In the genomic region with DNA sequence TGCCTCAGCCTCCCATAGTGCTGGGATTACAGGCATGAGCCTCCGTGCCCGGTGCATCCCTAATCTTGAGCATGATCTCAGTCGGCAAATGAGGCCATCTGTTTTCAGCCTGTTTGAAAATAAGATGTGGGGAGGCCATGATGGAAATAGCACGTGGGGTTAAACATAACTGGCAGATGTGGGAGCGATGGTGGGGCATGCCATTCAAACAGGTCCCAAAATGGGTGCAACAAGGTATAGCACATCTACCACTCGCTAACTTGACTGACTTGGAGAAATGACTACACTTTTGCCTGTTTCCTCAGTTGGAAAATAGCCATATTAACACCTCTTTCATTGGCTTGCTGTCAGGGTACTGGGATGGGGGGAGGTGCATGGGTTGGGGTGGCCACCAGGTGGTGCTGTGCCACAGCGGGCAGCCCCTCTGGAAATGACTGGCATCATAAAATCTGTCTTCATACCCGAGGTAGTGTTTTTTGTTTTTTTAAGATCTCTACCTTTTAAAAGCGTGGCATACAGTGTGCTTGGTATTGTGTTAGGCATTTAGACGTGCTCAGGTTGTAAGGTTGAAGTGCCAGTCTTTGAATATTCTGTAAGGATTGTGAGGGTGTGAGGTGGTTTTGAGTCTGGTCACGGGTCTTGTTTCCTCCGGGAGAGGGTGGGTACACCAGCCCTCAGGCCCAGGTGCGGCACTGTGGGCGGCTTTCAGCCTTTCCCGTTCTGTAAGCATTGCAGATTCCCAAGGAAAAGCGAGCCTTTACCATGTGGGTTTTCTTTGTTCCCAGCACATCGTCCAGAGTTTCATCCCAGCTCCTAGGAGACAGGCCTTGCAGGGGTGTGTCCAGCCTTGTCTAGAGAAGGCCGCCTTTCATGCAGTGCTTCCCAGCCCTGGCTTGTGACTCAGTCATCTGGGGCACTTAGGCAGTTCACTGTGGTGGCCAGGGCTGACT, we compare ENCODE assay signal across 1 cellular context.
TF ChIP-seq lines count a peak whose summit lies in the region.

No MANE protein-coding gene starts in this region.

TF ChIP-seq in HepG2, 621 proteins besides CTCF, POLR2A, EP300 and RAD21 (continued from another document and continues in another):
- TF ChIP-seq, protein P1, sequence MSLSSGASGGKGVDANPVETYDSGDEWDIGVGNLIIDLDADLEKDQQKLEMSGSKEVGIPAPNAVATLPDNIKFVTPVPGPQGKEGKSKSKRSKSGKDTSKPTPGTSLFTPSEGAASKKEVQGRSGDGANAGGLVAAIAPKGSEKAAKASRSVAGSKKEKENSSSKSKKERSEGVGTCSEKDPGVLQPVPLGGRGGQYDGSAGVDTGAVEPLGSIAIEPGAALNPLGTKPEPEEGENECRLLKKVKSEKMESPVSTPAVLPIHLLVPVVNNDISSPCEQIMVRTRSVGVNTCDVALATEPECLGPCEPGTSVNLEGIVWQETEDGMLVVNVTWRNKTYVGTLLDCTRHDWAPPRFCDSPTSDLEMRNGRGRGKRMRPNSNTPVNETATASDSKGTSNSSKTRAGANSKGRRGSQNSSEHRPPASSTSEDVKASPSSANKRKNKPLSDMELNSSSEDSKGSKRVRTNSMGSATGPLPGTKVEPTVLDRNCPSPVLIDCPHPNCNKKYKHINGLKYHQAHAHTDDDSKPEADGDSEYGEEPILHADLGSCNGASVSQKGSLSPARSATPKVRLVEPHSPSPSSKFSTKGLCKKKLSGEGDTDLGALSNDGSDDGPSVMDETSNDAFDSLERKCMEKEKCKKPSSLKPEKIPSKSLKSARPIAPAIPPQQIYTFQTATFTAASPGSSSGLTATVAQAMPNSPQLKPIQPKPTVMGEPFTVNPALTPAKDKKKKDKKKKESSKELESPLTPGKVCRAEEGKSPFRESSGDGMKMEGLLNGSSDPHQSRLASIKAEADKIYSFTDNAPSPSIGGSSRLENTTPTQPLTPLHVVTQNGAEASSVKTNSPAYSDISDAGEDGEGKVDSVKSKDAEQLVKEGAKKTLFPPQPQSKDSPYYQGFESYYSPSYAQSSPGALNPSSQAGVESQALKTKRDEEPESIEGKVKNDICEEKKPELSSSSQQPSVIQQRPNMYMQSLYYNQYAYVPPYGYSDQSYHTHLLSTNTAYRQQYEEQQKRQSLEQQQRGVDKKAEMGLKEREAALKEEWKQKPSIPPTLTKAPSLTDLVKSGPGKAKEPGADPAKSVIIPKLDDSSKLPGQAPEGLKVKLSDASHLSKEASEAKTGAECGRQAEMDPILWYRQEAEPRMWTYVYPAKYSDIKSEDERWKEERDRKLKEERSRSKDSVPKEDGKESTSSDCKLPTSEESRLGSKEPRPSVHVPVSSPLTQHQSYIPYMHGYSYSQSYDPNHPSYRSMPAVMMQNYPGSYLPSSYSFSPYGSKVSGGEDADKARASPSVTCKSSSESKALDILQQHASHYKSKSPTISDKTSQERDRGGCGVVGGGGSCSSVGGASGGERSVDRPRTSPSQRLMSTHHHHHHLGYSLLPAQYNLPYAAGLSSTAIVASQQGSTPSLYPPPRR (CRISPR knock-in tag; IDR thresholded peaks at IDR 0.05; ENCODE audit: borderline replicate concordance), result no peak
- TF ChIP-seq HMG20B (CRISPR knock-in tag; conservative IDR thresholded peaks at IDR 0.05) (no peak; the same call in 1 of the 2 replicates), ZNF207 (IDR thresholded peaks at IDR 0.05; ENCODE audit: borderline replicate concordance) (no peak), ZNF367 (CRISPR knock-in tag; IDR thresholded peaks at IDR 0.05; ENCODE audit: borderline replicate concordance) (no peak), SAFB2 (CRISPR knock-in tag; IDR thresholded peaks at IDR 0.05; ENCODE audit: borderline replicate concordance, low read depth) (no peak), SRY (CRISPR knock-in tag; IDR thresholded peaks at IDR 0.05) (no peak), SOX6 (IDR thresholded peaks at IDR 0.05) (no peak), SOX6 (CRISPR knock-in tag; IDR thresholded peaks at IDR 0.05) (0 out of 2 replicates have a peak, but pooled peaks have one; percentile 20), KDM2A (CRISPR knock-in tag; IDR thresholded peaks at IDR 0.05; ENCODE audit: borderline replicate concordance, low read depth) (0 out of 2 replicates have a peak, but pooled peaks have one; percentile 67), ZSCAN21 (CRISPR knock-in tag; IDR thresholded peaks at IDR 0.05; ENCODE audit: borderline replicate concordance) (no peak), KDM4B (CRISPR knock-in tag; IDR thresholded peaks at IDR 0.05) (no peak), HCFC1 (IDR thresholded peaks at IDR 0.05; ENCODE audit: low read depth, low read length) (no peak), ZFP36L1 (CRISPR knock-in tag; IDR thresholded peaks at IDR 0.05) (no peak), PRMT3 (CRISPR knock-in tag; IDR thresholded peaks at IDR 0.05; ENCODE audit: borderline replicate concordance, low read depth) (no peak), MED1 (CRISPR knock-in tag; IDR thresholded peaks at IDR 0.05) (no peak), HDAC6 (IDR thresholded peaks at IDR 0.05; ENCODE audit: low read depth, low read length) (no peak), ARNTL (CRISPR knock-in tag; IDR thresholded peaks at IDR 0.05) (no peak), NFYB (CRISPR knock-in tag; IDR thresholded peaks at IDR 0.05) (no peak), ZKSCAN8 (CRISPR knock-in tag; IDR thresholded peaks at IDR 0.05; ENCODE audit: borderline replicate concordance) (no peak), ZNF891 (CRISPR knock-in tag; IDR thresholded peaks at IDR 0.05) (no peak), ZNF670 (CRISPR knock-in tag; IDR thresholded peaks at IDR 0.05; ENCODE audit: borderline replicate concordance) (no peak), NR2C2 (CRISPR knock-in tag; IDR thresholded peaks at IDR 0.05; ENCODE audit: borderline replicate concordance) (no peak), AGO2 (optimal IDR thresholded peaks at IDR 0.05; ENCODE audit: low read depth, low read length) (no peak), SRSF9 (IDR thresholded peaks at IDR 0.05; ENCODE audit: borderline replicate concordance, insufficient read depth, low read depth, low read length, poor library complexity, severe bottlenecking) (no peak), RFXANK (CRISPR knock-in tag; IDR thresholded peaks at IDR 0.05) (no peak), MAF1 (CRISPR knock-in tag; IDR thresholded peaks at IDR 0.05; ENCODE audit: borderline replicate concordance) (no peak), ZNF446 (CRISPR knock-in tag; IDR thresholded peaks at IDR 0.05) (no peak), YEATS2 (CRISPR knock-in tag; IDR thresholded peaks at IDR 0.05; ENCODE audit: borderline replicate concordance) (peak; percentile 68; the same call in 1 of the 2 replicates), ZC3H4 (CRISPR knock-in tag; IDR thresholded peaks at IDR 0.05; ENCODE audit: borderline replicate concordance) (no peak; the same call in none of the 2 replicates), HNF4G (IDR thresholded peaks at IDR 0.05; ENCODE audit: borderline replicate concordance, low read depth, low read length) (no peak), HNF4G (CRISPR knock-in tag; IDR thresholded peaks at IDR 0.05; ENCODE audit: borderline replicate concordance, low read depth) (no peak), ZNF720 (CRISPR knock-in tag; IDR thresholded peaks at IDR 0.05) (no peak), SIX1 (CRISPR knock-in tag; IDR thresholded peaks at IDR 0.05; ENCODE audit: borderline replicate concordance) (no peak)
- TF ChIP-seq, protein P2, sequence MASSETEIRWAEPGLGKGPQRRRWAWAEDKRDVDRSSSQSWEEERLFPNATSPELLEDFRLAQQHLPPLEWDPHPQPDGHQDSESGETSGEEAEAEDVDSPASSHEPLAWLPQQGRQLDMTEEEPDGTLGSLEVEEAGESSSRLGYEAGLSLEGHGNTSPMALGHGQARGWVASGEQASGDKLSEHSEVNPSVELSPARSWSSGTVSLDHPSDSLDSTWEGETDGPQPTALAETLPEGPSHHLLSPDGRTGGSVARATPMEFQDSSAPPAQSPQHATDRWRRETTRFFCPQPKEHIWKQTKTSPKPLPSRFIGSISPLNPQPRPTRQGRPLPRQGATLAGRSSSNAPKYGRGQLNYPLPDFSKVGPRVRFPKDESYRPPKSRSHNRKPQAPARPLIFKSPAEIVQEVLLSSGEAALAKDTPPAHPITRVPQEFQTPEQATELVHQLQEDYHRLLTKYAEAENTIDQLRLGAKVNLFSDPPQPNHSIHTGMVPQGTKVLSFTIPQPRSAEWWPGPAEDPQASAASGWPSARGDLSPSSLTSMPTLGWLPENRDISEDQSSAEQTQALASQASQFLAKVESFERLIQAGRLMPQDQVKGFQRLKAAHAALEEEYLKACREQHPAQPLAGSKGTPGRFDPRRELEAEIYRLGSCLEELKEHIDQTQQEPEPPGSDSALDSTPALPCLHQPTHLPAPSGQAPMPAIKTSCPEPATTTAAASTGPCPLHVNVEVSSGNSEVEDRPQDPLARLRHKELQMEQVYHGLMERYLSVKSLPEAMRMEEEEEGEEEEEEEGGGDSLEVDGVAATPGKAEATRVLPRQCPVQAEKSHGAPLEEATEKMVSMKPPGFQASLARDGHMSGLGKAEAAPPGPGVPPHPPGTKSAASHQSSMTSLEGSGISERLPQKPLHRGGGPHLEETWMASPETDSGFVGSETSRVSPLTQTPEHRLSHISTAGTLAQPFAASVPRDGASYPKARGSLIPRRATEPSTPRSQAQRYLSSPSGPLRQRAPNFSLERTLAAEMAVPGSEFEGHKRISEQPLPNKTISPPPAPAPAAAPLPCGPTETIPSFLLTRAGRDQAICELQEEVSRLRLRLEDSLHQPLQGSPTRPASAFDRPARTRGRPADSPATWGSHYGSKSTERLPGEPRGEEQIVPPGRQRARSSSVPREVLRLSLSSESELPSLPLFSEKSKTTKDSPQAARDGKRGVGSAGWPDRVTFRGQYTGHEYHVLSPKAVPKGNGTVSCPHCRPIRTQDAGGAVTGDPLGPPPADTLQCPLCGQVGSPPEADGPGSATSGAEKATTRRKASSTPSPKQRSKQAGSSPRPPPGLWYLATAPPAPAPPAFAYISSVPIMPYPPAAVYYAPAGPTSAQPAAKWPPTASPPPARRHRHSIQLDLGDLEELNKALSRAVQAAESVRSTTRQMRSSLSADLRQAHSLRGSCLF (CRISPR knock-in tag; IDR thresholded peaks at IDR 0.05; ENCODE audit: borderline replicate concordance), result no peak
- TF ChIP-seq, protein P3, sequence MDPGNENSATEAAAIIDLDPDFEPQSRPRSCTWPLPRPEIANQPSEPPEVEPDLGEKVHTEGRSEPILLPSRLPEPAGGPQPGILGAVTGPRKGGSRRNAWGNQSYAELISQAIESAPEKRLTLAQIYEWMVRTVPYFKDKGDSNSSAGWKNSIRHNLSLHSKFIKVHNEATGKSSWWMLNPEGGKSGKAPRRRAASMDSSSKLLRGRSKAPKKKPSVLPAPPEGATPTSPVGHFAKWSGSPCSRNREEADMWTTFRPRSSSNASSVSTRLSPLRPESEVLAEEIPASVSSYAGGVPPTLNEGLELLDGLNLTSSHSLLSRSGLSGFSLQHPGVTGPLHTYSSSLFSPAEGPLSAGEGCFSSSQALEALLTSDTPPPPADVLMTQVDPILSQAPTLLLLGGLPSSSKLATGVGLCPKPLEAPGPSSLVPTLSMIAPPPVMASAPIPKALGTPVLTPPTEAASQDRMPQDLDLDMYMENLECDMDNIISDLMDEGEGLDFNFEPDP (CRISPR knock-in tag; conservative IDR thresholded peaks at IDR 0.05), result no peak
- TF ChIP-seq, protein P4, sequence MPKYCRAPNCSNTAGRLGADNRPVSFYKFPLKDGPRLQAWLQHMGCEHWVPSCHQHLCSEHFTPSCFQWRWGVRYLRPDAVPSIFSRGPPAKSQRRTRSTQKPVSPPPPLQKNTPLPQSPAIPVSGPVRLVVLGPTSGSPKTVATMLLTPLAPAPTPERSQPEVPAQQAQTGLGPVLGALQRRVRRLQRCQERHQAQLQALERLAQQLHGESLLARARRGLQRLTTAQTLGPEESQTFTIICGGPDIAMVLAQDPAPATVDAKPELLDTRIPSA (CRISPR knock-in tag; IDR thresholded peaks at IDR 0.05; ENCODE audit: borderline replicate concordance), result no peak
- TF ChIP-seq, protein P5, sequence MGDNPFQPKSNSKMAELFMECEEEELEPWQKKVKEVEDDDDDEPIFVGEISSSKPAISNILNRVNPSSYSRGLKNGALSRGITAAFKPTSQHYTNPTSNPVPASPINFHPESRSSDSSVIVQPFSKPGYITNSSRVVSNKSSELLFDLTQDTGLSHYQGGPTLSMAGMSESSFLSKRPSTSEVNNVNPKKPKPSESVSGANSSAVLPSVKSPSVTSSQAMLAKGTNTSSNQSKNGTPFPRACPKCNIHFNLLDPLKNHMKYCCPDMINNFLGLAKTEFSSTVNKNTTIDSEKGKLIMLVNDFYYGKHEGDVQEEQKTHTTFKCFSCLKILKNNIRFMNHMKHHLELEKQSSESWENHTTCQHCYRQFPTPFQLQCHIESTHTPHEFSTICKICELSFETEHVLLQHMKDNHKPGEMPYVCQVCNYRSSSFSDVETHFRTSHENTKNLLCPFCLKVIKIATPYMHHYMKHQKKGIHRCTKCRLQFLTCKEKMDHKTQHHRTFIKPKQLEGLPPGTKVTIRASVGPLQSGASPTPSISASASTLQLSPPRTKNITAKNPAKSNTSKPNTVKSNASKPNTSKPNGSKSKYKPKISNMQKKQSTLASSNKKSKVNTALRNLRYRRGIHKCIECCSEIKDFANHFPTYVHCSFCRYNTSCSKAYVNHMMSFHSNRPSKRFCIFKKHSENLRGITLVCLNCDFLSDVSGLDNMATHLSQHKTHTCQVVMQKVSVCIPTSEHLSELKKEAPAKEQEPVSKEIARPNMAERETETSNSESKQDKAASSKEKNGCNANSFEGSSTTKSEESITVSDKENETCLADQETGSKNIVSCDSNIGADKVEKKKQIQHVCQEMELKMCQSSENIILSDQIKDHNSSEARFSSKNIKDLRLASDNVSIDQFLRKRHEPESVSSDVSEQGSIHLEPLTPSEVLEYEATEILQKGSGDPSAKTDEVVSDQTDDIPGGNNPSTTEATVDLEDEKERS (CRISPR knock-in tag; IDR thresholded peaks at IDR 0.05), result no peak
- TF ChIP-seq, protein P6, sequence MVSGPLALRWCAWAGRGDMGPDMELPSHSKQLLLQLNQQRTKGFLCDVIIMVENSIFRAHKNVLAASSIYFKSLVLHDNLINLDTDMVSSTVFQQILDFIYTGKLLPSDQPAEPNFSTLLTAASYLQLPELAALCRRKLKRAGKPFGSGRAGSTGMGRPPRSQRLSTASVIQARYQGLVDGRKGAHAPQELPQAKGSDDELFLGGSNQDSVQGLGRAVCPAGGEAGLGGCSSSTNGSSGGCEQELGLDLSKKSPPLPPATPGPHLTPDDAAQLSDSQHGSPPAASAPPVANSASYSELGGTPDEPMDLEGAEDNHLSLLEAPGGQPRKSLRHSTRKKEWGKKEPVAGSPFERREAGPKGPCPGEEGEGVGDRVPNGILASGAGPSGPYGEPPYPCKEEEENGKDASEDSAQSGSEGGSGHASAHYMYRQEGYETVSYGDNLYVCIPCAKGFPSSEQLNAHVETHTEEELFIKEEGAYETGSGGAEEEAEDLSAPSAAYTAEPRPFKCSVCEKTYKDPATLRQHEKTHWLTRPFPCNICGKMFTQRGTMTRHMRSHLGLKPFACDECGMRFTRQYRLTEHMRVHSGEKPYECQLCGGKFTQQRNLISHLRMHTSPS (CRISPR knock-in tag; IDR thresholded peaks at IDR 0.05; ENCODE audit: low read depth), result no peak
- TF ChIP-seq, protein P7, sequence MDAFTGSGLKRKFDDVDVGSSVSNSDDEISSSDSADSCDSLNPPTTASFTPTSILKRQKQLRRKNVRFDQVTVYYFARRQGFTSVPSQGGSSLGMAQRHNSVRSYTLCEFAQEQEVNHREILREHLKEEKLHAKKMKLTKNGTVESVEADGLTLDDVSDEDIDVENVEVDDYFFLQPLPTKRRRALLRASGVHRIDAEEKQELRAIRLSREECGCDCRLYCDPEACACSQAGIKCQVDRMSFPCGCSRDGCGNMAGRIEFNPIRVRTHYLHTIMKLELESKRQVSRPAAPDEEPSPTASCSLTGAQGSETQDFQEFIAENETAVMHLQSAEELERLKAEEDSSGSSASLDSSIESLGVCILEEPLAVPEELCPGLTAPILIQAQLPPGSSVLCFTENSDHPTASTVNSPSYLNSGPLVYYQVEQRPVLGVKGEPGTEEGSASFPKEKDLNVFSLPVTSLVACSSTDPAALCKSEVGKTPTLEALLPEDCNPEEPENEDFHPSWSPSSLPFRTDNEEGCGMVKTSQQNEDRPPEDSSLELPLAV (CRISPR knock-in tag; conservative IDR thresholded peaks at IDR 0.05; ENCODE audit: low read depth), result no peak
